In the genomic region with DNA sequence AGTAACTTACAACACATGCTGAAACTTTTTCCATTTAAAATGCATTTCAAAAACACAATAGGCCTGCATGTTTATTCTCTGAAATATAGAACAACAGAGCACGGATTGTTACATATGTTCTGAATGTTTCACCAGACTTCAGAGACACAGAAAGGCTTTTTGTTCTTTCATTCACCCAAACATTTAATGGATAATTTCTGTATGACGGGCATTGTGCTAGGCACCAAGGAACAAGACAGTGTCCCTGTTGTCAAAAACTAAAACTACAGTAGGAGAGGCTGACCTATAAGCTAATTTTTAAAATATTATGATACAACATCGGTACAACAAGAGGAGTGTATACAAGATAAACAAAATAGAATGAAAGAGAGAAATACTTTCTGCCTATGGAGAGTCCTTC, we compare ENCODE assay signal across 12 cellular contexts.
A peak's percentile ranks its signal among the peaks of the same experiment; 100 is the strongest.
DNase-seq lines count a peak whose midpoint lies in the region; ATAC-seq lines count a peak whose summit lies in the region.
"Had no signal": no experiment of that assay in that cellular context is flagged by ENCODE, and none has a peak within 500 bp of the region (broad histone marks: within the 10 kb centered on the region; RNA-seq: fewer than 3 reads in every experiment).

No MANE protein-coding gene starts in this region.

- DNase-seq in COLO829 (ENCODE audit: low spot score) (peak; percentile 75), SK-MEL-5 (ENCODE audit: low read depth, low spot score) (peak; percentile 93), medulla oblongata (ENCODE audit: extremely low spot score) (peak; percentile 37), pons (ENCODE audit: low spot score) (peak; percentile 77), RKO (ENCODE audit: low spot score) (no peak)
- DNase-seq: CD4-positive, alpha-beta memory T cell; COR-L47; DND-41; GDM1; IMR-90 had no signal

- ATAC-seq in HG02678 (IDR thresholded peaks at IDR 0.05; ENCODE audit: unreplicated experiment), result no peak
- ATAC-seq in HG03432 (IDR thresholded peaks at IDR 0.05; ENCODE audit: unreplicated experiment), result no peak

- in situ Hi-C loops in SK-MEL-5 (cut with HindIII; ENCODE audit: low pct_unique_long_range_greater_than_20kb, low sequenced_read_pairs), result no loop called here
